1 cellular context compared by ENCODE assay signal in genomic region chr6:28981391-28981832, GRCh38.
TF ChIP-seq lines count a peak whose summit lies in the region.

No MANE protein-coding gene starts in this region.

TF ChIP-seq in HCT116, 20 proteins besides CTCF, POLR2A, EP300 and RAD21 (continued from another document):
- no peak for TF ChIP-seq ZNF274 (IDR thresholded peaks at IDR 0.05; ENCODE audit: low read depth, low read length)
- TF ChIP-seq EZH2 (IDR thresholded peaks at IDR 0.05), result no peak
- no peak for TF ChIP-seq POLR2AphosphoS5 (IDR thresholded peaks at IDR 0.05; ENCODE audit: low read depth, low read length)
- TF ChIP-seq ZFX (IDR thresholded peaks at IDR 0.05), result no peak
- no peak for TF ChIP-seq CEBPB (IDR thresholded peaks at IDR 0.05; ENCODE audit: low read depth)
- TF ChIP-seq ELF1 (IDR thresholded peaks at IDR 0.05; ENCODE audit: borderline replicate concordance, low read depth), result no peak
- TF ChIP-seq CBX3 (IDR thresholded peaks at IDR 0.05; ENCODE audit: low read depth), result peak; percentile 67
- TF ChIP-seq FOSL1 (IDR thresholded peaks at IDR 0.05; ENCODE audit: low read depth), result no peak; the same call in 1 of the 2 replicates
- TF ChIP-seq EZH2phosphoT487 (IDR thresholded peaks at IDR 0.05; ENCODE audit: borderline replicate concordance), result no peak
- TF ChIP-seq SRF (IDR thresholded peaks at IDR 0.05; ENCODE audit: low read depth), result 0 out of 2 replicates have a peak, but pooled peaks have one; percentile 10
- TF ChIP-seq ZBTB33 (IDR thresholded peaks at IDR 0.05; ENCODE audit: extremely low read depth, insufficient replicate concordance, low read length), result peak; percentile 29
- TF ChIP-seq, protein P1, sequence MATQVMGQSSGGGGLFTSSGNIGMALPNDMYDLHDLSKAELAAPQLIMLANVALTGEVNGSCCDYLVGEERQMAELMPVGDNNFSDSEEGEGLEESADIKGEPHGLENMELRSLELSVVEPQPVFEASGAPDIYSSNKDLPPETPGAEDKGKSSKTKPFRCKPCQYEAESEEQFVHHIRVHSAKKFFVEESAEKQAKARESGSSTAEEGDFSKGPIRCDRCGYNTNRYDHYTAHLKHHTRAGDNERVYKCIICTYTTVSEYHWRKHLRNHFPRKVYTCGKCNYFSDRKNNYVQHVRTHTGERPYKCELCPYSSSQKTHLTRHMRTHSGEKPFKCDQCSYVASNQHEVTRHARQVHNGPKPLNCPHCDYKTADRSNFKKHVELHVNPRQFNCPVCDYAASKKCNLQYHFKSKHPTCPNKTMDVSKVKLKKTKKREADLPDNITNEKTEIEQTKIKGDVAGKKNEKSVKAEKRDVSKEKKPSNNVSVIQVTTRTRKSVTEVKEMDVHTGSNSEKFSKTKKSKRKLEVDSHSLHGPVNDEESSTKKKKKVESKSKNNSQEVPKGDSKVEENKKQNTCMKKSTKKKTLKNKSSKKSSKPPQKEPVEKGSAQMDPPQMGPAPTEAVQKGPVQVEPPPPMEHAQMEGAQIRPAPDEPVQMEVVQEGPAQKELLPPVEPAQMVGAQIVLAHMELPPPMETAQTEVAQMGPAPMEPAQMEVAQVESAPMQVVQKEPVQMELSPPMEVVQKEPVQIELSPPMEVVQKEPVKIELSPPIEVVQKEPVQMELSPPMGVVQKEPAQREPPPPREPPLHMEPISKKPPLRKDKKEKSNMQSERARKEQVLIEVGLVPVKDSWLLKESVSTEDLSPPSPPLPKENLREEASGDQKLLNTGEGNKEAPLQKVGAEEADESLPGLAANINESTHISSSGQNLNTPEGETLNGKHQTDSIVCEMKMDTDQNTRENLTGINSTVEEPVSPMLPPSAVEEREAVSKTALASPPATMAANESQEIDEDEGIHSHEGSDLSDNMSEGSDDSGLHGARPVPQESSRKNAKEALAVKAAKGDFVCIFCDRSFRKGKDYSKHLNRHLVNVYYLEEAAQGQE (IDR thresholded peaks at IDR 0.05; ENCODE audit: low read depth), result no peak
- TF ChIP-seq ATF3 (IDR thresholded peaks at IDR 0.05), result peak; percentile 36; the same call in 1 of the 2 replicates
- TF ChIP-seq, protein P2, sequence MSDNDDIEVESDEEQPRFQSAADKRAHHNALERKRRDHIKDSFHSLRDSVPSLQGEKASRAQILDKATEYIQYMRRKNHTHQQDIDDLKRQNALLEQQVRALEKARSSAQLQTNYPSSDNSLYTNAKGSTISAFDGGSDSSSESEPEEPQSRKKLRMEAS (IDR thresholded peaks at IDR 0.05), result no peak; the same call in 1 of the 2 replicates
